In genomic region chr20:46641424-46641823, GRCh38 we compare ENCODE assay signal across 21 cellular contexts. TPM values are rescaled to one million over a fixed set of nuclear protein-coding genes. Genes with fewer than 3 reads are reported as not detected.
A peak's percentile ranks its signal among the peaks of the same experiment; 100 is the strongest.
DNase-seq lines count a peak whose midpoint lies in the region; ATAC-seq, FAIRE-seq and TF ChIP-seq lines count a peak whose summit lies in the region.
"Had no signal": no experiment of that assay in that cellular context is flagged by ENCODE, and none has a peak within 500 bp of the region (broad histone marks: within the 10 kb centered on the region; RNA-seq: fewer than 3 reads in every experiment).

No MANE protein-coding gene starts in this region.

- no peak overlapping the region for H3K9ac ChIP-seq in K562 (ENCODE audit: insufficient read depth in 1 of 2, low read depth in 2 of 2, low read length in 2 of 2)
- no peak overlapping the region for H3K9ac ChIP-seq in liver (ENCODE audit: low read depth in 1 of 2, low read length in 2 of 2)
- H3K9ac ChIP-seq: BLaER1 treated with 17β-estradiol and CSF1 and Interleukin-3, amounts not matched to agents 10 nM and 100 nM; GM23248 had no signal

- no peak overlapping the region for H3K4me3 Mint-ChIP-seq in progenitor cell of endocrine pancreas (ENCODE audit: low read depth)

- H3K27me3 ChIP-seq in K562 (ENCODE audit: control insufficient read depth in 2 of 2, insufficient read depth in 2 of 2, low read length in 2 of 2): no peaks in the 10 kb centered on the region
- H3K27me3 ChIP-seq in liver (ENCODE audit: control insufficient read depth in 4 of 4, insufficient read depth in 4 of 4, low read length in 3 of 4): no peaks in the 10 kb centered on the region
- H3K27me3 ChIP-seq: BLaER1 treated with 17β-estradiol and CSF1 and Interleukin-3, amounts not matched to agents 10 nM and 100 nM had no signal

- H3K27me3 Mint-ChIP-seq in progenitor cell of endocrine pancreas: peaks cover 8% of the 10 kb centered on the region

- H3K36me3 ChIP-seq in K562 (ENCODE audit: control insufficient read depth, insufficient read depth, low read length) (no peaks in the 10 kb centered on the region), liver (ENCODE audit: control insufficient read depth in 4 of 4, insufficient read depth in 3 of 4, low read depth in 1 of 4, low read length in 3 of 4) (no peaks in the 10 kb centered on the region)
- H3K36me3 ChIP-seq: BLaER1 treated with 17β-estradiol and CSF1 and Interleukin-3, amounts not matched to agents 10 nM and 100 nM had no signal

- TF ChIP-seq EP300 in K562 (IDR thresholded peaks at IDR 0.05; ENCODE audit: low read length): no peak

- H3K9me3 ChIP-seq in K562 (replicated peaks; ENCODE audit: control insufficient read depth, insufficient read depth, low read depth, low read length) (no peaks in the 10 kb centered on the region), liver (ENCODE audit: control insufficient read depth in 4 of 4, low read length in 3 of 4) (no peaks in the 10 kb centered on the region)
- H3K9me3 ChIP-seq: BLaER1 treated with 17β-estradiol and CSF1 and Interleukin-3, amounts not matched to agents 10 nM and 100 nM had no signal

- peaks cover 3% of the 10 kb centered on the region for H3K4me1 Mint-ChIP-seq in progenitor cell of endocrine pancreas (ENCODE audit: low read depth)
- H3K4me1 Mint-ChIP-seq: CD4-positive, CD25-positive, alpha-beta regulatory T cell had no signal

- H3K9me3 Mint-ChIP-seq in progenitor cell of endocrine pancreas (ENCODE audit: low read depth): no peaks in the 10 kb centered on the region

- no peak overlapping the region for H3K4me2 ChIP-seq in K562 (ENCODE audit: insufficient read depth, low read length)

- H3K4me3 ChIP-seq in K562: no peak overlapping the region
- no peak overlapping the region for H3K4me3 ChIP-seq in liver (ENCODE audit: low read depth in 1 of 3, low read length in 3 of 3)
- H3K4me3 ChIP-seq: BLaER1 treated with 17β-estradiol and CSF1 and Interleukin-3, amounts not matched to agents 10 nM and 100 nM; GM23248 had no signal

- no peaks in the 10 kb centered on the region for H4K20me1 ChIP-seq in K562 (replicated peaks; ENCODE audit: control insufficient read depth, insufficient read depth, low read length)
- H4K20me1 ChIP-seq: BLaER1 treated with 17β-estradiol and CSF1 and Interleukin-3, amounts not matched to agents 10 nM and 100 nM had no signal

- H3K36me3 Mint-ChIP-seq in progenitor cell of endocrine pancreas (ENCODE audit: insufficient read depth): no peaks in the 10 kb centered on the region
- H3K36me3 Mint-ChIP-seq: CD4-positive, CD25-positive, alpha-beta regulatory T cell had no signal

- ATAC-seq in K562: no peak

- POLR2A ChIA-PET in K562 (lab: Yijun Ruan, JAX): interaction anchor here (0.6 kb wide), 1 partner anchor 307 kb away, joined by 4 read pairs; no protein-coding TSS in a partner anchor

- H3K27ac ChIP-seq in K562 (ENCODE audit: extremely low read depth, low read depth, low read length) (no peak overlapping the region), liver (ENCODE audit: low read depth in 1 of 2, low read length in 2 of 2) (peak overlapping the region; percentile 32 to 64)
- H3K27ac ChIP-seq: 22Rv1; BLaER1 treated with 17β-estradiol and CSF1 and Interleukin-3, amounts not matched to agents 10 nM and 100 nM; GM23248; HL-60 had no signal

- BruUV-seq in K562 (replicated peaks; lab: Mats Ljungman, UMichigan): no TSS peak

- H3K4me1 ChIP-seq in K562 (replicated peaks in 1 of 2; ENCODE audit: control insufficient read depth in 2 of 2, insufficient read depth in 2 of 2, low read length in 2 of 2): peaks cover under 1 to 4% of the 10 kb centered on the region in 2 experiments; a peak in 3 of 5 replicates
- peaks cover 3 to 19% (median 14%) of the 10 kb centered on the region in 4 donors for H3K4me1 ChIP-seq in liver (ENCODE audit: control insufficient read depth in 4 of 4, insufficient read depth in 4 of 4, low read length in 3 of 4)

- no peaks in the 10 kb centered on the region for H3K79me2 ChIP-seq in K562 (ENCODE audit: control insufficient read depth, insufficient read depth, low read length)

- intact Hi-C loops in K562 (cut with micrococcal nuclease): loop anchor here (10.0 kb wide), 1 partner anchor 77 kb away; no protein-coding TSS in a partner anchor

- TF ChIP-seq POLR2A in K562 (conservative IDR thresholded peaks at IDR 0.05): no peak

- H3K9me1 ChIP-seq in K562 (ENCODE audit: control insufficient read depth, insufficient read depth, low read length): no peaks in the 10 kb centered on the region

- TF ChIP-seq RAD21 in K562 (CRISPR knock-in tag; conservative IDR thresholded peaks at IDR 0.05 in 1 of 2, IDR thresholded peaks at IDR 0.05 in 1 of 2) (no peak), liver (IDR thresholded peaks at IDR 0.05) (no peak)

- H3K27ac Mint-ChIP-seq in progenitor cell of endocrine pancreas: no peak overlapping the region
- H3K27ac Mint-ChIP-seq: CD4-positive, CD25-positive, alpha-beta regulatory T cell had no signal

- H2AFZ ChIP-seq in K562 (ENCODE audit: low read depth, low read length): no peak overlapping the region
- H2AFZ ChIP-seq: GM23248 had no signal

- FAIRE-seq in K562 (lab: Jason Lieb, UNC): no peak
- FAIRE-seq: G401.6, GM12891 had no signal

- DNase-seq in DMS53 treated with DMSO at 0.1 percent for 48 hours (lab: John Stamatoyannopoulos, UW; ENCODE audit: unreplicated experiment): peak; percentile 66
- no peak for DNase-seq in DMS53 (lab: John Stamatoyannopoulos, UW)
- no peak for DNase-seq in K562 (ENCODE audit: extremely low read depth in 1 of 4, low spot score in 3 of 4)
- no peak for DNase-seq in SIG-M5 treated with dmso at 0.1 percent for 504 hours (lab: John Stamatoyannopoulos, UW; ENCODE audit: unreplicated experiment)
- DNase-seq in progenitor cell of endocrine pancreas (ENCODE audit: low spot score, unreplicated experiment): no peak
- no peak for DNase-seq in AG08395 (ENCODE audit: low spot score)
- DNase-seq: Calu3; CD4-positive, CD25-positive, alpha-beta regulatory T cell; DMS 273 treated with DMSO at 0.1 percent for 48 hours; DMS79 treated with DMSO at 0.1 percent for 48 hours; EL; GM23248; H7; IMR-90; KG1 had no signal

- no peak for TF ChIP-seq CTCF in K562 (IDR thresholded peaks at IDR 0.05 in 2 of 3, conservative IDR thresholded peaks at IDR 0.05 in 1 of 3; ENCODE audit: insufficient read depth in 2 of 3, low read depth in 1 of 3, low read length in 3 of 3)
- TF ChIP-seq CTCF in liver (IDR thresholded peaks at IDR 0.05; ENCODE audit: low read depth, low read length, missing input control): no peak
- TF ChIP-seq CTCF in progenitor cell of endocrine pancreas (IDR thresholded peaks at IDR 0.05; ENCODE audit: unreplicated experiment): no peak

- in situ Hi-C loops in K562 (cut with MboI): no loop called here

- CTCF ChIA-PET in K562 (lab: Yijun Ruan, JAX; ENCODE audit: low intra/inter-chr PET ratio): no interaction called here

TF ChIP-seq in liver, 16 proteins besides CTCF, POLR2A, EP300 and RAD21 (continues in another document):
- TF ChIP-seq ATF3 (IDR thresholded peaks at IDR 0.05): no peak

RNA-seq across cellular contexts. Expression of gene SLC13A3, which starts 9.8 kb away (rescaled TPM):
- total RNA-seq in K562 (2011; cell fraction: chromatin; rRNA removed; ENCODE audit: low replicate concordance): 16.8 and 17.8 TPM in 2 replicates
- total RNA-seq in K562 (2011; cell fraction: nucleolus; rRNA removed): 12.0 and 14.7 TPM in 2 replicates
- total RNA-seq in K562 (2011; cell fraction: nucleoplasm; rRNA removed): 20.2 and 32.4 TPM in 2 replicates
- 9.9 and 10.0 TPM in 2 replicates for total RNA-seq in K562 (2014; rRNA removed)
- total RNA-seq in K562 (2014; rRNA removed; fragmentation: Illumina TruSeq; extraction: Trizol): 8.5 and 8.8 TPM in 2 replicates
- total RNA-seq in K562 (2015; rRNA removed; fragmentation: Illumina TruSeq; extraction: Trizol): 6.4 and 7.1 TPM in 2 replicates
- 14.9 and 16.4 TPM in 2 replicates for total RNA-seq in K562 (2021)
- 8.5 and 11.2 TPM in 2 replicates for polyA plus RNA-seq in K562 (2011; rRNA removed)
- 6.1 and 11.5 TPM in 2 replicates for polyA plus RNA-seq in K562 (2011; cell fraction: cytosol; rRNA removed)
- 12.4 and 12.9 TPM in 2 replicates for polyA plus RNA-seq in K562 (2011; cell fraction: nucleus; rRNA removed)
- polyA plus RNA-seq in K562 (2012): 9.8 and 12.8 TPM in 2 replicates
- 15.0 and 15.7 TPM in 2 replicates for polyA plus RNA-seq in K562 (2014; fragmentation: Illumina TruSeq; extraction: Trizol)
- 1 to 10 TPM; 5.5 to 7.3 TPM for polyA plus RNA-seq in K562 (2014; fragmentation: Nextera tagmentation; extraction: Ambion mirVana)
- 7.9 and 9.1 TPM in 2 replicates for polyA plus RNA-seq in K562 (2014; rRNA removed)
- polyA minus RNA-seq in K562 (2011; rRNA and poly(A)+ RNA removed): 9.0 and 11.4 TPM in 2 replicates
- polyA minus RNA-seq in K562 (2011; cell fraction: cytosol; rRNA and poly(A)+ RNA removed): 6.6 and 8.1 TPM in 2 replicates
- 6.6 and 14.7 TPM in 2 replicates for polyA minus RNA-seq in K562 (2011; cell fraction: nucleus; rRNA and poly(A)+ RNA removed)
- total RNA-seq in liver: 10 to 100 TPM in 1 of 2 donors, 1 to 10 TPM in 1; 1.5 to 10.7 TPM
- polyA plus RNA-seq in liver: 1 to 10 TPM; 7.9 to 8.8 TPM
- total RNA-seq in progenitor cell of endocrine pancreas: 2.9 and 5.0 TPM in 2 replicates
- total RNA-seq: Calu3 had no signal
- polyA plus RNA-seq: CD4-positive, CD25-positive, alpha-beta regulatory T cell had no signal

RNA-seq across cellular contexts. Expression of gene TP53RK, which starts 47.8 kb away (rescaled TPM):
- 8.1 and 13.3 TPM in 2 replicates for total RNA-seq in K562 (2011; cell fraction: chromatin; rRNA removed; ENCODE audit: low replicate concordance)
- 8.9 and 10.0 TPM in 2 replicates for total RNA-seq in K562 (2011; cell fraction: nucleolus; rRNA removed)
- total RNA-seq in K562 (2011; cell fraction: nucleoplasm; rRNA removed): 12.8 and 19.0 TPM in 2 replicates
- total RNA-seq in K562 (2014; rRNA removed): 35.1 and 43.5 TPM in 2 replicates
- 17.2 and 18.4 TPM in 2 replicates for total RNA-seq in K562 (2014; rRNA removed; fragmentation: Illumina TruSeq; extraction: Trizol)
- 16.7 and 18.0 TPM in 2 replicates for total RNA-seq in K562 (2015; rRNA removed; fragmentation: Illumina TruSeq; extraction: Trizol)
- 12.9 and 16.4 TPM in 2 replicates for total RNA-seq in K562 (2021)
- 14.4 and 18.3 TPM in 2 replicates for polyA plus RNA-seq in K562 (2011; rRNA removed)
- 9.9 and 11.6 TPM in 2 replicates for polyA plus RNA-seq in K562 (2011; cell fraction: cytosol; rRNA removed)
- polyA plus RNA-seq in K562 (2011; cell fraction: nucleus; rRNA removed): 5.7 and 7.0 TPM in 2 replicates
- polyA plus RNA-seq in K562 (2012): 9.6 and 12.2 TPM in 2 replicates
- polyA plus RNA-seq in K562 (2014; fragmentation: Illumina TruSeq; extraction: Trizol): 10.7 and 13.2 TPM in 2 replicates
- polyA plus RNA-seq in K562 (2014; fragmentation: Nextera tagmentation; extraction: Ambion mirVana): 1 to 10 TPM; 2.9 to 4.2 TPM
- 18.5 and 24.8 TPM in 2 replicates for polyA plus RNA-seq in K562 (2014; rRNA removed)
- 9.8 and 12.9 TPM in 2 replicates for polyA minus RNA-seq in K562 (2011; rRNA and poly(A)+ RNA removed)
- polyA minus RNA-seq in K562 (2011; cell fraction: cytosol; rRNA and poly(A)+ RNA removed): 6.1 and 6.4 TPM in 2 replicates
- polyA minus RNA-seq in K562 (2011; cell fraction: nucleus; rRNA and poly(A)+ RNA removed): 6.5 and 10.7 TPM in 2 replicates
- 10 to 100 TPM in 1 of 2 donors, 1 to 10 TPM in 1; 7.9 to 12.8 TPM for total RNA-seq in liver
- 1 to 10 TPM; 4.7 to 5.7 TPM for polyA plus RNA-seq in liver
- total RNA-seq in progenitor cell of endocrine pancreas: 11.1 and 11.5 TPM in 2 replicates
